ENCODE assay signal across 25 cellular contexts in genomic region chr1:110773813-110774212, GRCh38.
"Had no signal": no experiment of that assay in that cellular context is flagged by ENCODE, and none has a peak within 500 bp of the region (broad histone marks: within the 10 kb centered on the region; RNA-seq: fewer than 3 reads in every experiment).

No MANE protein-coding gene starts in this region.

- H3K9me3 ChIP-seq: colonic mucosa, esophagus squamous epithelium, gastrocnemius medialis, lower lobe of right lung, mucosa of descending colon had no signal

- H3K27me3 ChIP-seq: colonic mucosa, gastrocnemius medialis had no signal

- H3K4me3 ChIP-seq: colonic mucosa, esophagus squamous epithelium, gastrocnemius medialis, lower lobe of right lung, mucosa of descending colon had no signal

- H3K9me3 Mint-ChIP-seq: dendritic cell treated with granulocyte-macrophage colony-stimulating factor and Interleukin-4, amounts not matched to agents 40 ng/mL and 50 ng/mL, for 4 days; effector memory CD8-positive, alpha-beta T cell; memory B cell; naive B cell had no signal

- ATAC-seq: effector memory CD8-positive, alpha-beta T cell; esophagus mucosa; gastrocnemius medialis; left lobe of liver; lower lobe of right lung; mucosa of descending colon had no signal

- H3K27ac ChIP-seq: colonic mucosa, epithelial cell of prostate, esophagus squamous epithelium, gastrocnemius medialis, lower lobe of right lung had no signal

- H3K36me3 ChIP-seq: colonic mucosa, esophagus squamous epithelium, gastrocnemius medialis, heart right ventricle, lower lobe of right lung had no signal

- H3K4me1 ChIP-seq: colonic mucosa, esophagus squamous epithelium, lower lobe of right lung had no signal

- H3K36me3 Mint-ChIP-seq: memory B cell, naive B cell had no signal

- H3K27ac Mint-ChIP-seq: dendritic cell treated with granulocyte-macrophage colony-stimulating factor and Interleukin-4, amounts not matched to agents 40 ng/mL and 50 ng/mL, for 4 days; effector memory CD8-positive, alpha-beta T cell; endodermal cell; memory B cell had no signal

- DNase-seq: colonic mucosa; cortex of kidney; effector CD8-positive, alpha-beta T cell; effector memory CD8-positive, alpha-beta T cell; endodermal cell; erythroblast; esophagus squamous epithelium; foreskin fibroblast; foreskin melanocyte; gastrocnemius medialis; glutamatergic neuron; head of caudate nucleus; hippocampal formation; left cardiac atrium; left ventricle myocardium superior; lower lobe of right lung; mesendoderm; mucosa of descending colon; naive B cell had no signal

- H3K4me3 Mint-ChIP-seq: dendritic cell treated with granulocyte-macrophage colony-stimulating factor and Interleukin-4, amounts not matched to agents 40 ng/mL and 50 ng/mL, for 4 days; effector memory CD8-positive, alpha-beta T cell; endodermal cell; memory B cell; naive B cell had no signal
